1 cellular context compared by ENCODE assay signal in genomic region chr6:51350308-51350904, GRCh38.
TF ChIP-seq lines count a peak whose summit lies in the region.

No MANE protein-coding gene starts in this region.

TF ChIP-seq in K562, 482 proteins besides CTCF, POLR2A, EP300 and RAD21 (continued from another document):
- TF ChIP-seq SMC3 (conservative IDR thresholded peaks at IDR 0.05; ENCODE audit: insufficient read depth, low read depth, low read length) = peak; percentile 45; the same call in 1 of the 2 replicates
